Comparison of ENCODE assay signal across 8 cellular contexts in the genomic region with DNA sequence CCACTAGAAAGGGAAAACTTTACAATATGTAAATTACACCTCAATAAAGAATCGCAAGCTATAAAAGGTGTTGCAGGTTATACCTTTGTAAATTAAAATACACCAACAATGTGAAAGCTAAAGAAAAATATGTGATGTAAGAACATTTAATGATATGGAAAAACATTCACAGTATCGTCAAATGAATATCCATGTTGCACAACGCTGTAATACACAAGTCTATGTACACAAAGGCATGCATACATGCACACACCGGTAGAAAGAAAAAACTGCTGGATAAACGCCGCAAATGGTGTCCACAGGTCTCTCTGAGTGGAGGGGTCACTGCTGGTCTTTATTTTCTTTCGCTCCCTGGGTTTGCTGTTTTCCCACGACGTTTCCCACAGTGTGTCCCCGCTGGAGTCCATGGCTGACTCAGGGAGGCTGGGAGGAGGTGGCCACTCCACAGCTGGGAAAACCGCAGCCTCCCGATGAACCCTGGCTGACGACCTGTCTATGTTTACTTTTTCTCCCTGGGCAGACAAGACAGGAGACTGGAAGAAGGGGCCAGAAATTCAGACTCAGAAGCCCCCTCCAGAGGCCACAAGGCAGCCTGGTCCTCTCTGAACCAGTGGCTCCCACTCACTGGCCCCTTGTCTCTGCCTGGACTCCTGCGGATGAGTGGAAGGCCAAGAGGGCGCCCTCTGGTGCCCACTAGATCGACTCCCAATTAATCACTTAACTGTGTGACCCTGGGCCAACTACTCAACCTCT. TPM values are rescaled to one million over a fixed set of nuclear protein-coding genes. Genes with fewer than 3 reads are reported as not detected.
DNase-seq lines count a peak whose midpoint lies in the region; ATAC-seq and TF ChIP-seq lines count a peak whose summit lies in the region.

No MANE protein-coding gene starts in this region.

- peak; percentile 52 for TF ChIP-seq CTCF in AG10803 (conservative IDR thresholded peaks at IDR 0.05; ENCODE audit: low read length)
- peak; percentile 73 for TF ChIP-seq CTCF in astrocyte of the spinal cord (IDR thresholded peaks at IDR 0.05; ENCODE audit: low read depth, low read length)

- DNase-seq in AG10803 (ENCODE audit: low read depth), result peak; percentile 66
- DNase-seq in HT1080 (ENCODE audit: low read depth), result peak; percentile 85
- DNase-seq in astrocyte of the spinal cord (ENCODE audit: low read depth, low spot score), result peak; percentile 98
- DNase-seq in kidney glomerular epithelial cell (lab: John Stamatoyannopoulos, UW), result peak; percentile 66
- no peak for DNase-seq in AML-193 (lab: John Stamatoyannopoulos, UW)
- DNase-seq in activated CD4-positive, alpha-beta T cell treated with anti-CD3 and anti-CD28 coated beads for 1 hour, result no peak

- in situ Hi-C loops in astrocyte of the spinal cord (cut with HindIII; ENCODE audit: low sequenced_read_pairs), result no loop called here

- H3K4me3 ChIP-seq in AG10803 (ENCODE audit: low read length) (no peak overlapping the region), astrocyte of the spinal cord (ENCODE audit: low read depth, low read length) (no peak overlapping the region)

- ATAC-seq in HG03095 (IDR thresholded peaks at IDR 0.05; ENCODE audit: unreplicated experiment), result no peak
- ATAC-seq in HG02885 (IDR thresholded peaks at IDR 0.05; ENCODE audit: poor library complexity, unreplicated experiment), result no peak

RNA-seq across cellular contexts. Expression of gene BPI, which starts 13.0 kb away (rescaled TPM):
- total RNA-seq in HT1080 (2014; rRNA removed; shearing (Covaris generic)), result not detected in 2 replicates
- polyA plus RNA-seq in HT1080 (2015; cell fraction: cytosol; rRNA removed), result 0.30 and 0.35 TPM in 2 replicates
- polyA plus RNA-seq in HT1080 (2015; cell fraction: nucleus; rRNA removed), result 0.39 and 0.57 TPM in 2 replicates

RNA-seq across cellular contexts. Expression of gene KIAA1755, which starts 30.5 kb away (rescaled TPM):
- total RNA-seq in HT1080 (2014; rRNA removed; shearing (Covaris generic)), result 0.14 TPM in 1 of 2 replicates, not detected in the other
- 0.32 and 0.53 TPM in 2 replicates for polyA plus RNA-seq in HT1080 (2015; cell fraction: cytosol; rRNA removed)
- 0.65 and 0.98 TPM in 2 replicates for polyA plus RNA-seq in HT1080 (2015; cell fraction: nucleus; rRNA removed)

RNA-seq across cellular contexts. Expression of gene LBP, which starts 55.3 kb away (rescaled TPM):
- total RNA-seq in HT1080 (2014; rRNA removed; shearing (Covaris generic)), result not detected in 2 replicates
- 0.05 TPM in 2 replicates for polyA plus RNA-seq in HT1080 (2015; cell fraction: cytosol; rRNA removed)
- polyA plus RNA-seq in HT1080 (2015; cell fraction: nucleus; rRNA removed), result not detected in 2 replicates

Comparison
In these comparisons a context has a peak if more than half of its experiments do, and no peak if none do; other contexts are left out.
1. DNase-seq: peak in AG10803 (single experiment), HT1080 (single experiment), astrocyte of the spinal cord (single experiment) and kidney glomerular epithelial cell (single experiment); none in AML-193 (0 of 2) and activated CD4-positive, alpha-beta T cell treated with anti-CD3 and anti-CD28 coated beads for 1 hour (single experiment).